29 cellular contexts compared by ENCODE assay signal in genomic region chr12:112970391-112970790, GRCh38. TPM values are rescaled to one million over a fixed set of nuclear protein-coding genes. Genes with fewer than 3 reads are reported as not detected.
"Had no signal": no experiment of that assay in that cellular context is flagged by ENCODE, and none has a peak within 500 bp of the region (broad histone marks: within the 10 kb centered on the region; RNA-seq: fewer than 3 reads in every experiment).

No MANE protein-coding gene starts in this region.

- DNase-seq: dermis blood vessel endothelial cell; effector memory CD4-positive, alpha-beta T cell; esophagus squamous epithelium; foreskin melanocyte; glutamatergic neuron; heart right ventricle; hippocampal formation; left cardiac atrium; left lung; mesenchymal stem cell; mucosa of descending colon; naive B cell; pancreas; retina; right lobe of liver; small intestine; stimulated activated CD4-positive, alpha-beta T cell treated with anti-CD3 and anti-CD28 coated beads, Interleukin-15, amount 100 ng/mL, for 24 hours; stimulated activated CD4-positive, alpha-beta T cell treated with anti-CD3 and anti-CD28 coated beads, Interleukin-4, amount 100 ng/mL, for 1 hour; stimulated activated CD8-positive, alpha-beta memory T cell treated with anti-CD3 and anti-CD28 coated beads, Interleukin-4, amount 100 ng/mL, for 48 hours; stimulated activated naive CD4-positive, alpha-beta T cell; stimulated activated naive CD8-positive, alpha-beta T cell treated with anti-CD3 and anti-CD28 coated beads, Interleukin-15, amount 100 ng/mL, for 72 hours; transverse colon; upper lobe of right lung; uterus had no signal

- H3K4me3 ChIP-seq: esophagus squamous epithelium, heart right ventricle, left lung, mucosa of descending colon, pancreas, right lobe of liver, suprapubic skin, transverse colon, upper lobe of right lung, uterus had no signal

- H3K27ac ChIP-seq: esophagus squamous epithelium, neutrophil, pancreas, right lobe of liver, suprapubic skin, transverse colon, uterus had no signal

- H3K36me3 ChIP-seq: pancreas, transverse colon, uterus had no signal

- ATAC-seq: left lung; mucosa of descending colon; natural killer cell treated with Interleukin-12 subunit alpha and Interleukin-12 subunit beta and Interleukin-15 and Interleukin-18, amount 100 ng/mL, for 72 hours; pancreas; stimulated activated naive CD8-positive, alpha-beta T cell treated with anti-CD3 and anti-CD28 coated beads, Interleukin-15, amount 100 ng/mL, for 72 hours had no signal

- H3K4me1 ChIP-seq: esophagus squamous epithelium, pancreas, right lobe of liver, suprapubic skin, transverse colon, upper lobe of right lung, uterus had no signal

- H3K27me3 ChIP-seq: esophagus squamous epithelium, heart right ventricle, left lung, neutrophil, pancreas, right lobe of liver, suprapubic skin, transverse colon, upper lobe of right lung, uterus had no signal

- H3K9me3 ChIP-seq: esophagus squamous epithelium, heart right ventricle, left lung, mucosa of descending colon, neutrophil, pancreas, right lobe of liver, suprapubic skin, transverse colon, upper lobe of right lung, uterus had no signal

- FAIRE-seq: islet of Langerhans, pancreas, small intestine had no signal

RNA-seq across cellular contexts. Expression of gene OAS2, which starts 7.9 kb away (rescaled TPM):
- total RNA-seq: neural crest cell had no signal
